In genomic region chr5:156534906-156535305, GRCh38 we compare ENCODE assay signal across 13 cellular contexts.
"Had no signal": no experiment of that assay in that cellular context is flagged by ENCODE, and none has a peak within 500 bp of the region (broad histone marks: within the 10 kb centered on the region; RNA-seq: fewer than 3 reads in every experiment).

No MANE protein-coding gene starts in this region.

- H3K4me1 ChIP-seq: breast epithelium, right lobe of liver, spleen had no signal

- H3K27me3 ChIP-seq: breast epithelium, right lobe of liver, spleen had no signal

- H3K36me3 ChIP-seq: breast epithelium, right lobe of liver, spleen, thoracic aorta had no signal

- DNase-seq: activated CD4-positive, alpha-beta T cell treated with anti-CD3 and anti-CD28 coated beads, Interleukin-2, amount 10 ng/mL, durations not matched to agents 7 days and 5 days; activated naive CD4-positive, alpha-beta T cell; activated naive CD8-positive, alpha-beta T cell treated with anti-CD3 and anti-CD28 coated beads, Interleukin-2, amount 10 ng/mL, durations not matched to agents 7 days and 5 days; effector memory CD8-positive, alpha-beta T cell; hypothalamus; kidney; nephron progenitor cell; right lobe of liver; spleen; stimulated activated CD4-positive, alpha-beta T cell treated with anti-CD3 and anti-CD28 coated beads, Interleukin-1b, Interleukin-23, amount 100 ng/mL, for 48 hours; stimulated activated naive CD8-positive, alpha-beta T cell treated with anti-CD3 and anti-CD28 coated beads, Interleukin-15, amount 100 ng/mL, for 72 hours had no signal

- H3K27ac ChIP-seq: breast epithelium, right lobe of liver, spleen, thoracic aorta had no signal

- H3K4me3 ChIP-seq: breast epithelium, right lobe of liver, spleen, thoracic aorta had no signal

- H3K9me3 ChIP-seq: breast epithelium, right lobe of liver, spleen, thoracic aorta had no signal

- ATAC-seq: effector memory CD8-positive, alpha-beta T cell; right lobe of liver; stimulated activated naive CD8-positive, alpha-beta T cell treated with anti-CD3 and anti-CD28 coated beads, Interleukin-15, amount 100 ng/mL, for 72 hours had no signal
